11 cellular contexts compared by ENCODE assay signal in genomic region chr20:62595491-62595890, GRCh38. TPM values are rescaled to one million over a fixed set of nuclear protein-coding genes. Genes with fewer than 3 reads are reported as not detected.
DNase-seq lines count a peak whose midpoint lies in the region; ATAC-seq and TF ChIP-seq lines count a peak whose summit lies in the region.
"Had no signal": no experiment of that assay in that cellular context is flagged by ENCODE, and none has a peak within 500 bp of the region (broad histone marks: within the 10 kb centered on the region; RNA-seq: fewer than 3 reads in every experiment).

No MANE protein-coding gene starts in this region.

- WGBS in SK-N-SH (ENCODE audit: low lambda C conversion rate) = 39% methylated on average over 15 of the region's 15 CpGs

- no peaks in the 10 kb centered on the region for H3K79me2 ChIP-seq in SK-N-SH (ENCODE audit: insufficient read depth)

- peak; percentile 19 to 26 for DNase-seq in activated CD4-positive, alpha-beta T cell treated with anti-CD3 and anti-CD28 coated beads, Interleukin-2, amount 50 U/mL, for 48 hours
- no peak for DNase-seq in activated CD4-positive, alpha-beta T cell treated with anti-CD3 and anti-CD28 coated beads, Interleukin-2, amount 10 ng/mL, durations not matched to agents 7 days and 5 days
- DNase-seq in SK-N-SH (no peak), foreskin keratinocyte (peak in 1 of 2 donors; percentile 7), sciatic nerve (ENCODE audit: low spot score) (no peak), NCI-H2227 treated with DMSO at 0.1 percent for 48 hours (lab: John Stamatoyannopoulos, UW) (no peak), substantia nigra (lab: John Stamatoyannopoulos, UW) (no peak), GM19238 (ENCODE audit: insufficient read length, low spot score) (no peak)
- DNase-seq: activated T-cell treated with anti-CD3 and anti-CD28 coated beads, Interleukin-2, amount 50 U/mL, for 24 hours; sigmoid colon had no signal

- TF ChIP-seq RAD21 in SK-N-SH (IDR thresholded peaks at IDR 0.05; ENCODE audit: low read length) = no peak

- no peak overlapping the region for H3K27ac Mint-ChIP-seq in activated CD4-positive, alpha-beta T cell treated with anti-CD3 and anti-CD28 coated beads, Interleukin-2, amount 10 ng/mL, durations not matched to agents 7 days and 5 days
- H3K27ac Mint-ChIP-seq: activated T-cell treated with anti-CD3 and anti-CD28 coated beads, Interleukin-2, amount 50 U/mL, for 24 hours had no signal

- no peak overlapping the region for H3K4me3 ChIP-seq in SK-N-SH (ENCODE audit: low read depth in 2 of 2, low read length in 1 of 2)
- H3K4me3 ChIP-seq: sigmoid colon had no signal

- no peak overlapping the region for H3K4me2 ChIP-seq in SK-N-SH

- H3K9me2 ChIP-seq in SK-N-SH = no peaks in the 10 kb centered on the region

- H3K36me3 ChIP-seq in SK-N-SH (replicated peaks in 1 of 2; ENCODE audit: control insufficient read depth in 1 of 2, insufficient read depth in 2 of 2, low read length in 1 of 2) = no peaks in the 10 kb centered on the region
- H3K36me3 ChIP-seq: sigmoid colon had no signal

- no peak overlapping the region for H3K4me3 Mint-ChIP-seq in activated CD4-positive, alpha-beta T cell treated with anti-CD3 and anti-CD28 coated beads, Interleukin-2, amount 10 ng/mL, durations not matched to agents 7 days and 5 days
- H3K4me3 Mint-ChIP-seq: activated T-cell treated with anti-CD3 and anti-CD28 coated beads, Interleukin-2, amount 50 U/mL, for 24 hours had no signal

- H3K27me3 Mint-ChIP-seq in activated CD4-positive, alpha-beta T cell treated with anti-CD3 and anti-CD28 coated beads, Interleukin-2, amount 10 ng/mL, durations not matched to agents 7 days and 5 days = peaks cover 35% of the 10 kb centered on the region

- H3K9ac ChIP-seq in SK-N-SH = no peak overlapping the region

- intact Hi-C loops in sciatic nerve (cut with DNase I) = no loop called here

- no peaks in the 10 kb centered on the region for H3K9me3 ChIP-seq in SK-N-SH
- H3K9me3 ChIP-seq: sigmoid colon had no signal

- H3K9me3 Mint-ChIP-seq in activated CD4-positive, alpha-beta T cell treated with anti-CD3 and anti-CD28 coated beads, Interleukin-2, amount 10 ng/mL, durations not matched to agents 7 days and 5 days = no peaks in the 10 kb centered on the region
- H3K9me3 Mint-ChIP-seq: activated T-cell treated with anti-CD3 and anti-CD28 coated beads, Interleukin-2, amount 50 U/mL, for 24 hours had no signal

- no peak overlapping the region for H2AFZ ChIP-seq in SK-N-SH (ENCODE audit: low read depth)

- POLR2A ChIA-PET in activated CD4-positive, alpha-beta T cell treated with anti-CD3 and anti-CD28 coated beads, Interleukin-2, amount 10 ng/mL, durations not matched to agents 7 days and 5 days (lab: Charles Lee) = no interaction called here
- POLR2A ChIA-PET in SK-N-SH (lab: Yijun Ruan, JAX) = no interaction called here

- no peaks in the 10 kb centered on the region for H4K20me1 ChIP-seq in SK-N-SH (ENCODE audit: insufficient read depth)

- H3K36me3 Mint-ChIP-seq in activated CD4-positive, alpha-beta T cell treated with anti-CD3 and anti-CD28 coated beads, Interleukin-2, amount 10 ng/mL, durations not matched to agents 7 days and 5 days (ENCODE audit: low read depth) = no peaks in the 10 kb centered on the region

- no peak for TF ChIP-seq CTCF in SK-N-SH (IDR thresholded peaks at IDR 0.05)
- no peak for TF ChIP-seq CTCF in foreskin keratinocyte (conservative IDR thresholded peaks at IDR 0.05)

- H3F3A ChIP-seq in SK-N-SH (replicated peaks; ENCODE audit: insufficient read depth) = no peaks in the 10 kb centered on the region

- H3K4me1 Mint-ChIP-seq in activated CD4-positive, alpha-beta T cell treated with anti-CD3 and anti-CD28 coated beads, Interleukin-2, amount 10 ng/mL, durations not matched to agents 7 days and 5 days = peaks cover 12% of the 10 kb centered on the region

- no peak for TF ChIP-seq EP300 in SK-N-SH (IDR thresholded peaks at IDR 0.05; ENCODE audit: borderline replicate concordance in 1 of 2, low read depth in 1 of 2, low read length in 1 of 2)

- H3K27me3 ChIP-seq in SK-N-SH (ENCODE audit: insufficient read depth) (no peaks in the 10 kb centered on the region), foreskin keratinocyte (peaks cover 44% of the 10 kb centered on the region)

- peak; percentile 58 for ATAC-seq in foreskin keratinocyte
- ATAC-seq in sciatic nerve = peak; percentile 33

- CTCF ChIA-PET in activated CD4-positive, alpha-beta T cell treated with anti-CD3 and anti-CD28 coated beads, Interleukin-2, amount 10 ng/mL, durations not matched to agents 7 days and 5 days (lab: Charles Lee) = interaction anchor here (0.7 kb wide), 1 partner anchor 128 kb away, joined by 4 read pairs; no protein-coding TSS in a partner anchor
- CTCF ChIA-PET in SK-N-SH (lab: Yijun Ruan, JAX) = interaction anchor here (1.4 kb wide), 1 partner anchor 46 kb away, joined by 3 read pairs; no protein-coding TSS in a partner anchor

- H3K4me1 ChIP-seq in SK-N-SH (ENCODE audit: control insufficient read depth in 1 of 2, insufficient read depth in 2 of 2, low read depth in 1 of 2, low read length in 1 of 2) (no peaks in the 10 kb centered on the region; a peak in 1 of 4 replicates), foreskin keratinocyte (no peaks in the 10 kb centered on the region)

- H3K27ac ChIP-seq in SK-N-SH (ENCODE audit: low read depth in 2 of 2, low read length in 1 of 2) (no peak overlapping the region), foreskin keratinocyte (no peak overlapping the region), substantia nigra (ENCODE audit: low read depth, low read length, poor library complexity, severe bottlenecking) (no peak overlapping the region)
- H3K27ac ChIP-seq: HL-60, sigmoid colon had no signal

TF ChIP-seq in SK-N-SH, 30 proteins besides CTCF, POLR2A, EP300 and RAD21:
- TF ChIP-seq USF1 (IDR thresholded peaks at IDR 0.05; ENCODE audit: borderline replicate concordance, low read depth) (peak; percentile 64; the same call in 1 of the 2 replicates), GABPA (IDR thresholded peaks at IDR 0.05; ENCODE audit: low read depth) (no peak)

RNA-seq across cellular contexts. Expression of gene SLCO4A1, which starts 46.8 kb away (rescaled TPM):
- total RNA-seq in activated CD4-positive, alpha-beta T cell treated with anti-CD3 and anti-CD28 coated beads, Interleukin-2, amount 10 ng/mL, durations not matched to agents 7 days and 5 days = 10 to 100 TPM; 54.2 to 55.2 TPM
- polyA plus RNA-seq in SK-N-SH (2012; rRNA removed) = 0.33 and 0.36 TPM in 2 replicates
- 0.19 and 0.42 TPM in 2 replicates for polyA plus RNA-seq in SK-N-SH (2012; cell fraction: cytosol; rRNA removed)
- polyA plus RNA-seq in SK-N-SH (2012; cell fraction: nucleus; rRNA removed) = 0.55 and 0.91 TPM in 2 replicates
- 2.3 and 2.4 TPM in 2 replicates for total RNA-seq in foreskin keratinocyte
- polyA plus RNA-seq in foreskin keratinocyte = 1.5 and 1.9 TPM in 2 replicates
- total RNA-seq in sciatic nerve = 31.1 TPM

Comparison
In these comparisons a context has a peak if more than half of its experiments do, and no peak if none do; other contexts are left out.
1. DNase-seq: peak in activated CD4-positive, alpha-beta T cell treated with anti-CD3 and anti-CD28 coated beads, Interleukin-2, amount 50 U/mL, for 48 hours (2 of 2); none in activated CD4-positive, alpha-beta T cell treated with anti-CD3 and anti-CD28 coated beads, Interleukin-2, amount 10 ng/mL, durations not matched to agents 7 days and 5 days (single experiment), SK-N-SH (single experiment), sciatic nerve (single experiment), NCI-H2227 treated with DMSO at 0.1 percent for 48 hours (single experiment), substantia nigra (0 of 49) and GM19238 (single experiment).